8 cellular contexts compared by ENCODE assay signal in the genomic region with DNA sequence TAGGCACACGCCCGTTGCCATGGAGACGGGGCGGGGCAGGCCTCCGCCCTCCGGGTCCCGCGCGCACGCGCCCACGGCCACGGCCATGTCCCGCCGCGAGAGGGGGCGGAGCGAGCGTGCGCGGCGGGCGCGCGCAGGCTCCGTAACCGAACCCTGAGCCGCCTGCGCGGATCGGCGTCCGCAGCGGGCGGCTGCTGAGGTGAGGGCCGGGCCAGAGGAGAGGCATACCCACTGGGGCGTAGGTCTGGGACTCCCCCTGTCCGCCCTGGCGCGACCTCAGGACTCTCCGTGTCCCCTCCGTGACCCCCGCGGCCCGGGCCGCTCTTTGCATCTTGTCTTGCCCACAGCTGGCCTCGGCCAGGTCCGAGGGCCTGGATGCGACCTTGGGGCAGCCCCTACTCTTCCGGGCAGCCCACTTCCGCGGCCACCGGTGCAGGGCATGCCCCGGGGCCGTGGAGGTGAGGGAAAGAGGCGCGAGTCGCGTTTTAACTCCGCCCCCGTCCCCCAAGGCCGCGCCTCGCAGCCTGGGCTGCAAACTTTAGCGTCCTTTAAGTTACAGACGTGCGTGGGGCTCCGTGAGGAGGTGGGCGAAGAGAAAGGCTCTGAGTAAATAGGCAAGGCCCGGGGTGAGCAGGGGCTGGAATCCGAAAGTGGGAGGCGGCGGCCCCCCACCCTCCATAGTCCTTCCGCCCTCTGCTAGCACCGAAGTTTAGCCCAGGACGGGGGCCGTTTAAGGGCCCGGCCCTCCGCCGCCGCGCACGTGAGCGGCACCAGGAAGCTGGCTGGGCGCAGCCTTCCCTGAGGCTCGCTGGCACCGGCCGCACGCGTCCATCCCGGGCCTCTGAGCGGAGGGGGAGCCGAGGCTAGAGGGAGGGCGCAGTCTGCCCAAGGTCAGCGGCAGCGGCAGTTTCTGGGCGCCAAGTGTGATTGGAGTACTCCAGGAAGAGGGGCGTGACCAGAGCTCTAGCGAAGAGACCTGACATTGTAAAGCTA. TPM values are rescaled to one million over a fixed set of nuclear protein-coding genes. Genes with fewer than 3 reads are reported as not detected.
A peak's percentile ranks its signal among the peaks of the same experiment; 100 is the strongest.
DNase-seq lines count a peak whose midpoint lies in the region; ATAC-seq, FAIRE-seq and TF ChIP-seq lines count a peak whose summit lies in the region.

A gene with protein sequence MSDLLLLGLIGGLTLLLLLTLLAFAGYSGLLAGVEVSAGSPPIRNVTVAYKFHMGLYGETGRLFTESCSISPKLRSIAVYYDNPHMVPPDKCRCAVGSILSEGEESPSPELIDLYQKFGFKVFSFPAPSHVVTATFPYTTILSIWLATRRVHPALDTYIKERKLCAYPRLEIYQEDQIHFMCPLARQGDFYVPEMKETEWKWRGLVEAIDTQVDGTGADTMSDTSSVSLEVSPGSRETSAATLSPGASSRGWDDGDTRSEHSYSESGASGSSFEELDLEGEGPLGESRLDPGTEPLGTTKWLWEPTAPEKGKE (plus strand): TSS at position 163 of the 993 bp plus-strand sequence. CDS start 3,053 bp downstream, outside the sequence.

- CTCF ChIA-PET in A549 (lab: Yijun Ruan, JAX) = interaction anchor here (0.8 to 7.4 kb wide), 9 partner anchors 10 to 282 kb away, joined by 3 to 83 read pairs (median 4); a partner anchor contains a TSS

- TF ChIP-seq POLR2A in A549 (IDR thresholded peaks at IDR 0.05; ENCODE audit: low read length) = peak; percentile 82

- peak; percentile 77 to 81 for DNase-seq in A549 (ENCODE audit: low read depth in 1 of 2, low spot score in 1 of 2)
- DNase-seq in NCI-H2171 (lab: John Stamatoyannopoulos, UW) = peak; percentile 68
- DNase-seq in activated CD4-positive, CD25-positive, alpha-beta regulatory T cell treated with anti-CD3 and anti-CD28 coated beads, Interleukin-2, amount 50 U/mL, for 16 hours (ENCODE audit: low read depth, low spot score) = peak; percentile 86
- DNase-seq in central memory CD4-positive, alpha-beta T cell = peak; percentile 95
- DNase-seq in islet precursor cell = peak; percentile 84
- peak; percentile 76 to 89 (median 79) for DNase-seq in stimulated activated CD4-positive, alpha-beta T cell treated with anti-CD3 and anti-CD28 coated beads, Interleukin-12 subunit alpha, Interleukin-12 subunit beta, amount 100 ng/mL, for 48 hours (ENCODE audit: low read depth in 2 of 3, low spot score in 1 of 3)

- H3K9me3 ChIP-seq in A549 = no peaks in the 10 kb centered on the region

- ATAC-seq in A549 (peak; percentile 77 to 88), GM18508 (IDR thresholded peaks at IDR 0.05; ENCODE audit: insufficient read depth, unreplicated experiment) (peak; percentile 48), HG02973 (IDR thresholded peaks at IDR 0.05; ENCODE audit: unreplicated experiment) (peak; percentile 63)

- no peak for TF ChIP-seq RAD21 in A549 (conservative IDR thresholded peaks at IDR 0.05 in 1 of 2, IDR thresholded peaks at IDR 0.05 in 1 of 2)

- POLR2A ChIA-PET in A549 (lab: Yijun Ruan, JAX) = interaction anchor here (1.0 to 1.9 kb wide), 2 partner anchors 171 to 172 kb away, joined by 9 to 11 read pairs; a partner anchor contains a TSS

- H3K4me3 ChIP-seq in A549 = peak within 1 kb of the TSS; percentile 58

- peak within 1 kb of the TSS; percentile 86 to 98 for H3K27ac ChIP-seq in A549

- peak within 1 kb of the TSS; percentile 90 for H3K4me2 ChIP-seq in A549

- H3K4me1 ChIP-seq in A549 = peaks cover 18% of the 10 kb centered on the region

- TF ChIP-seq CTCF in A549 (IDR thresholded peaks at IDR 0.05) = no peak

- no peak for FAIRE-seq in A549 (lab: Jason Lieb, UNC)

- no peak for TF ChIP-seq EP300 in A549 (IDR thresholded peaks at IDR 0.05)

- WGBS in A549 (ENCODE audit: missing lambda C conversion rate) = 0% methylated on average over 9 of the region's 99 CpGs

TF ChIP-seq in A549, 52 proteins besides CTCF, POLR2A, EP300 and RAD21:
- TF ChIP-seq, protein P1, sequence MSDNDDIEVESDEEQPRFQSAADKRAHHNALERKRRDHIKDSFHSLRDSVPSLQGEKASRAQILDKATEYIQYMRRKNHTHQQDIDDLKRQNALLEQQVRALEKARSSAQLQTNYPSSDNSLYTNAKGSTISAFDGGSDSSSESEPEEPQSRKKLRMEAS (IDR thresholded peaks at IDR 0.05) = peak; percentile 60
- TF ChIP-seq RNF2 (IDR thresholded peaks at IDR 0.05; ENCODE audit: borderline replicate concordance, low read depth) = no peak
- no peak for TF ChIP-seq NPAS2 (CRISPR knock-in tag; IDR thresholded peaks at IDR 0.05; ENCODE audit: borderline replicate concordance)
- TF ChIP-seq ZSCAN20 (CRISPR knock-in tag; IDR thresholded peaks at IDR 0.05) = no peak
- TF ChIP-seq CBX2 (IDR thresholded peaks at IDR 0.05; ENCODE audit: borderline replicate concordance, low read depth) = no peak
- no peak for TF ChIP-seq EHF (CRISPR knock-in tag; IDR thresholded peaks at IDR 0.05)
- no peak for TF ChIP-seq KDM5A (IDR thresholded peaks at IDR 0.05)
- TF ChIP-seq BHLHE40 (IDR thresholded peaks at IDR 0.05; ENCODE audit: low read depth, low read length) = peak; percentile 67; the same call in 1 of the 2 replicates
- TF ChIP-seq PHF8 (IDR thresholded peaks at IDR 0.05; ENCODE audit: borderline replicate concordance, low read depth) = peak; percentile 50
- TF ChIP-seq JUN (IDR thresholded peaks at IDR 0.05) = peak; percentile 4 to 64; a peak in 4 of 5 replicates
- no peak for TF ChIP-seq GATA3 (IDR thresholded peaks at IDR 0.05; ENCODE audit: borderline replicate concordance)
- TF ChIP-seq FOXS1 (CRISPR knock-in tag; IDR thresholded peaks at IDR 0.05) = no peak
- TF ChIP-seq HOXB13 (CRISPR knock-in tag; IDR thresholded peaks at IDR 0.05; ENCODE audit: low read depth) = no peak
- TF ChIP-seq, protein P2, sequence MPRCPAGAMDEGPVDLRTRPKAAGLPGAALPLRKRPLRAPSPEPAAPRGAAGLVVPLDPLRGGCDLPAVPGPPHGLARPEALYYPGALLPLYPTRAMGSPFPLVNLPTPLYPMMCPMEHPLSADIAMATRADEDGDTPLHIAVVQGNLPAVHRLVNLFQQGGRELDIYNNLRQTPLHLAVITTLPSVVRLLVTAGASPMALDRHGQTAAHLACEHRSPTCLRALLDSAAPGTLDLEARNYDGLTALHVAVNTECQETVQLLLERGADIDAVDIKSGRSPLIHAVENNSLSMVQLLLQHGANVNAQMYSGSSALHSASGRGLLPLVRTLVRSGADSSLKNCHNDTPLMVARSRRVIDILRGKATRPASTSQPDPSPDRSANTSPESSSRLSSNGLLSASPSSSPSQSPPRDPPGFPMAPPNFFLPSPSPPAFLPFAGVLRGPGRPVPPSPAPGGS (IDR thresholded peaks at IDR 0.05) = peak; percentile 71; the same call in 1 of the 3 replicates
- TF ChIP-seq MAFK (IDR thresholded peaks at IDR 0.05; ENCODE audit: partially characterized antibody) = no peak

RNA-seq across cellular contexts. Expression of the gene that starts here (rescaled TPM):
- polyA plus RNA-seq in A549 (2011; rRNA removed) = 47.9 and 59.3 TPM in 2 replicates
- 70.9 and 82.3 TPM in 2 replicates for polyA plus RNA-seq in A549 (2012; cell fraction: cytosol; rRNA removed)
- polyA plus RNA-seq in A549 (2012; cell fraction: nucleus; rRNA removed) = 91.1 and 103 TPM in 2 replicates
- 50.7 to 55.3 TPM (median 54.7 TPM) in 3 replicates for polyA plus RNA-seq in A549 (2017; fragmentation: RNase III; extraction: RNeasy Plus Mini Kit Qiagen cat#74134 plus additional on column Dnase treatment)
- polyA minus RNA-seq in A549 (2011; rRNA and poly(A)+ RNA removed) = 86.9 and 91.3 TPM in 2 replicates

Comparison
In these comparisons a context has a peak if more than half of its experiments do, and no peak if none do; other contexts are left out.
1. Peak in every context shown above with its lines: DNase-seq, ATAC-seq, H3K4me3 ChIP-seq and H3K27ac ChIP-seq.